In the genomic region with DNA sequence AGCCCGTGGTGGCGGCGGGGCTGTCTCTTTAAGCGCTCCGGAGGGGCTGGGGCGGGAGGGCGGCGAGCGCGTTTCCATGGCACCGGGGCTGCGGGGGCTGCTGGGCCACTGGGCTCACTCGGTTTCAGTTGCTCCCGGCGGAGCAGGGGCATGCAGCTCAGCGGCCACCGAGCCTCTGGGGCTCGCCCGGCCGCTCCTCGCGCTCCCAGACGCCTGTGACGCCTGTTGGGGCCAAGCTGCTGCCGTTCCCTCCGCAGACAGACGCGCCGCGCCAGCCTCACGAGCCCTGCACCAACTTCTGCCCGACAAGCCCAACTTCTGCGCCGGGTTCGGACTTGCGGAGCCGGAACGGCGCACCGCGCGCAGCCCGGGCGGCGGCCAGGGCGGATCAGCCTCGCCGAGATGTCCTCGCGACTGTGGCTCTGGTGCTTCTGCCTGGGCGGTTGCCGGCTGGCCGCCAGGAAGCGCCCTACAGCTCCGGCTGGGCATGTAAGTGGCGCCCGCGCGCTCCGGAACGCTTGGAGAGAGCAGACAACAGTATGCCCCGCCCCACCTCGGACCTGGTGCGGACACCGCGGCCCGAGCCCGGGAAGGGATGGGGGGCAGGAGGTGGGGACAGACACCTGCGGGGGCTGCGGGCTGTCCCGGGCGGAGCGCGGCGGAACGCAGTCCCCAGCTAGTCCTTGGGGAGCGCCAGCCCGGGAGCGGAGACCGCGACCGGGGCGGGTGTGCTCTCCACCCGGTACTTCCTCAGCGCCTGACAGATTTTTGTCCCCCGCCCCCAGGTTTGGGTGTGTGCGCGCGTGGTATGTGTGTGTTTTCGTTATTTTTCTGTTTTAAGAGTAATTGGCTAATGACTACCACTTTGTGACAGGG, we compare ENCODE assay signal across 1 cellular context.
TF ChIP-seq lines count a peak whose summit lies in the region.

No MANE protein-coding gene starts in this region.

TF ChIP-seq in HepG2, 621 proteins besides CTCF, POLR2A, EP300 and RAD21 (continued from another document and continues in another):
- TF ChIP-seq ZNF644 (CRISPR knock-in tag; IDR thresholded peaks at IDR 0.05; ENCODE audit: low read depth), result 0 out of 2 replicates have a peak, but pooled peaks have one; percentile 19
- 0 out of 2 replicates have a peak, but pooled peaks have one; percentile 27 for TF ChIP-seq ZNF441 (CRISPR knock-in tag; IDR thresholded peaks at IDR 0.05; ENCODE audit: borderline replicate concordance)
- TF ChIP-seq SAFB2 (CRISPR knock-in tag; IDR thresholded peaks at IDR 0.05; ENCODE audit: borderline replicate concordance, low read depth), result peak; percentile 65; the same call in 1 of the 2 replicates
- no peak for TF ChIP-seq ZNF563 (CRISPR knock-in tag; IDR thresholded peaks at IDR 0.05)
- TF ChIP-seq DRAP1 (CRISPR knock-in tag; IDR thresholded peaks at IDR 0.05), result no peak
- TF ChIP-seq, protein P1, sequence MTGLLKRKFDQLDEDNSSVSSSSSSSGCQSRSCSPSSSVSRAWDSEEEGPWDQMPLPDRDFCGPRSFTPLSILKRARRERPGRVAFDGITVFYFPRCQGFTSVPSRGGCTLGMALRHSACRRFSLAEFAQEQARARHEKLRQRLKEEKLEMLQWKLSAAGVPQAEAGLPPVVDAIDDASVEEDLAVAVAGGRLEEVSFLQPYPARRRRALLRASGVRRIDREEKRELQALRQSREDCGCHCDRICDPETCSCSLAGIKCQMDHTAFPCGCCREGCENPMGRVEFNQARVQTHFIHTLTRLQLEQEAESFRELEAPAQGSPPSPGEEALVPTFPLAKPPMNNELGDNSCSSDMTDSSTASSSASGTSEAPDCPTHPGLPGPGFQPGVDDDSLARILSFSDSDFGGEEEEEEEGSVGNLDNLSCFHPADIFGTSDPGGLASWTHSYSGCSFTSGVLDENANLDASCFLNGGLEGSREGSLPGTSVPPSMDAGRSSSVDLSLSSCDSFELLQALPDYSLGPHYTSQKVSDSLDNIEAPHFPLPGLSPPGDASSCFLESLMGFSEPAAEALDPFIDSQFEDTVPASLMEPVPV (CRISPR knock-in tag; IDR thresholded peaks at IDR 0.05), result peak; percentile 55
- TF ChIP-seq ZNF704 (CRISPR knock-in tag; IDR thresholded peaks at IDR 0.05; ENCODE audit: borderline replicate concordance), result no peak
- TF ChIP-seq TRIM22 (IDR thresholded peaks at IDR 0.05), result no peak
- peak; percentile 70; the same call in 1 of the 2 replicates for TF ChIP-seq ZNF329 (CRISPR knock-in tag; IDR thresholded peaks at IDR 0.05; ENCODE audit: low read depth)
- TF ChIP-seq SNAPC2 (CRISPR knock-in tag; IDR thresholded peaks at IDR 0.05), result 0 out of 2 replicates have a peak, but pooled peaks have one; percentile 39
- peak; percentile 75; the same call in 1 of the 2 replicates for TF ChIP-seq EEA1 (CRISPR knock-in tag; IDR thresholded peaks at IDR 0.05; ENCODE audit: borderline replicate concordance)
- TF ChIP-seq, protein P2, sequence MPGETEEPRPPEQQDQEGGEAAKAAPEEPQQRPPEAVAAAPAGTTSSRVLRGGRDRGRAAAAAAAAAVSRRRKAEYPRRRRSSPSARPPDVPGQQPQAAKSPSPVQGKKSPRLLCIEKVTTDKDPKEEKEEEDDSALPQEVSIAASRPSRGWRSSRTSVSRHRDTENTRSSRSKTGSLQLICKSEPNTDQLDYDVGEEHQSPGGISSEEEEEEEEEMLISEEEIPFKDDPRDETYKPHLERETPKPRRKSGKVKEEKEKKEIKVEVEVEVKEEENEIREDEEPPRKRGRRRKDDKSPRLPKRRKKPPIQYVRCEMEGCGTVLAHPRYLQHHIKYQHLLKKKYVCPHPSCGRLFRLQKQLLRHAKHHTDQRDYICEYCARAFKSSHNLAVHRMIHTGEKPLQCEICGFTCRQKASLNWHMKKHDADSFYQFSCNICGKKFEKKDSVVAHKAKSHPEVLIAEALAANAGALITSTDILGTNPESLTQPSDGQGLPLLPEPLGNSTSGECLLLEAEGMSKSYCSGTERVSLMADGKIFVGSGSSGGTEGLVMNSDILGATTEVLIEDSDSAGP (CRISPR knock-in tag; IDR thresholded peaks at IDR 0.05; ENCODE audit: borderline replicate concordance), result peak; percentile 98
- peak; percentile 54; the same call in 1 of the 2 replicates for TF ChIP-seq KDM5B (CRISPR knock-in tag; IDR thresholded peaks at IDR 0.05; ENCODE audit: borderline replicate concordance)
- TF ChIP-seq ZNF772 (CRISPR knock-in tag; IDR thresholded peaks at IDR 0.05), result peak; percentile 39; the same call in 1 of the 2 replicates
- 0 out of 2 replicates have a peak, but pooled peaks have one; percentile 44 for TF ChIP-seq ATF7-NPFF (CRISPR knock-in tag; IDR thresholded peaks at IDR 0.05; ENCODE audit: low read depth)
- no peak for TF ChIP-seq ZSCAN9 (CRISPR knock-in tag; IDR thresholded peaks at IDR 0.05; ENCODE audit: borderline replicate concordance)
- peak; percentile 58; the same call in 1 of the 2 replicates for TF ChIP-seq TFDP1 (CRISPR knock-in tag; IDR thresholded peaks at IDR 0.05; ENCODE audit: borderline replicate concordance)
- 0 out of 2 replicates have a peak, but pooled peaks have one; percentile 55 for TF ChIP-seq GZF1 (CRISPR knock-in tag; IDR thresholded peaks at IDR 0.05)
- TF ChIP-seq SOX13 (IDR thresholded peaks at IDR 0.05), result no peak
- 0 out of 4 replicates have a peak, but pooled peaks of 1 of the 2 experiments have one; percentile 23 for TF ChIP-seq SOX13 (CRISPR knock-in tag; conservative IDR thresholded peaks at IDR 0.05 in 1 of 2, IDR thresholded peaks at IDR 0.05 in 1 of 2)
- peak; percentile 10; the same call in 1 of the 2 replicates for TF ChIP-seq MAZ (IDR thresholded peaks at IDR 0.05; ENCODE audit: borderline replicate concordance, low read depth, low read length)
- peak; percentile 39; the same call in 1 of the 2 replicates for TF ChIP-seq MAZ (CRISPR knock-in tag; IDR thresholded peaks at IDR 0.05; ENCODE audit: low read depth)
- 0 out of 2 replicates have a peak, but pooled peaks have one; percentile 62 for TF ChIP-seq ZNF576 (CRISPR knock-in tag; IDR thresholded peaks at IDR 0.05)
- TF ChIP-seq ZNF510 (CRISPR knock-in tag; IDR thresholded peaks at IDR 0.05; ENCODE audit: low read depth), result 0 out of 2 replicates have a peak, but pooled peaks have one; percentile 42
- 0 out of 2 replicates have a peak, but pooled peaks have one; percentile 39 for TF ChIP-seq HOXD1 (CRISPR knock-in tag; IDR thresholded peaks at IDR 0.05)
- peak; percentile 72 for TF ChIP-seq NRL (CRISPR knock-in tag; IDR thresholded peaks at IDR 0.05; ENCODE audit: borderline replicate concordance)
- no peak for TF ChIP-seq ZNF20 (CRISPR knock-in tag; IDR thresholded peaks at IDR 0.05)
- TF ChIP-seq NCOA2 (CRISPR knock-in tag; IDR thresholded peaks at IDR 0.05), result no peak
- peak; percentile 77; the same call in 1 of the 2 replicates for TF ChIP-seq ZNF598 (CRISPR knock-in tag; IDR thresholded peaks at IDR 0.05; ENCODE audit: borderline replicate concordance)
- peak; percentile 44; the same call in 1 of the 2 replicates for TF ChIP-seq CBX5 (CRISPR knock-in tag; IDR thresholded peaks at IDR 0.05; ENCODE audit: borderline replicate concordance)
- no peak for TF ChIP-seq U2AF2 (IDR thresholded peaks at IDR 0.05; ENCODE audit: low read depth, low read length)
- peak; percentile 99 for TF ChIP-seq ZNF142 (CRISPR knock-in tag; IDR thresholded peaks at IDR 0.05)
- TF ChIP-seq MAX (IDR thresholded peaks at IDR 0.05), result peak; percentile 52; the same call in 1 of the 2 replicates
- TF ChIP-seq, protein P3, sequence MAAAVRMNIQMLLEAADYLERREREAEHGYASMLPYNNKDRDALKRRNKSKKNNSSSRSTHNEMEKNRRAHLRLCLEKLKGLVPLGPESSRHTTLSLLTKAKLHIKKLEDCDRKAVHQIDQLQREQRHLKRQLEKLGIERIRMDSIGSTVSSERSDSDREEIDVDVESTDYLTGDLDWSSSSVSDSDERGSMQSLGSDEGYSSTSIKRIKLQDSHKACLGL (CRISPR knock-in tag; IDR thresholded peaks at IDR 0.05), result peak; percentile 71
- TF ChIP-seq SOX6 (IDR thresholded peaks at IDR 0.05), result no peak
- TF ChIP-seq SOX6 (CRISPR knock-in tag; IDR thresholded peaks at IDR 0.05), result peak; percentile 45
- peak; percentile 40; the same call in 1 of the 2 replicates for TF ChIP-seq SALL2 (CRISPR knock-in tag; IDR thresholded peaks at IDR 0.05)
- 0 out of 2 replicates have a peak, but pooled peaks have one; percentile 22 for TF ChIP-seq ZNF512 (CRISPR knock-in tag; IDR thresholded peaks at IDR 0.05)
- peak; percentile 22 for TF ChIP-seq SRSF1 (optimal IDR thresholded peaks at IDR 0.05; ENCODE audit: low read depth, low read length)
